In the genomic region with DNA sequence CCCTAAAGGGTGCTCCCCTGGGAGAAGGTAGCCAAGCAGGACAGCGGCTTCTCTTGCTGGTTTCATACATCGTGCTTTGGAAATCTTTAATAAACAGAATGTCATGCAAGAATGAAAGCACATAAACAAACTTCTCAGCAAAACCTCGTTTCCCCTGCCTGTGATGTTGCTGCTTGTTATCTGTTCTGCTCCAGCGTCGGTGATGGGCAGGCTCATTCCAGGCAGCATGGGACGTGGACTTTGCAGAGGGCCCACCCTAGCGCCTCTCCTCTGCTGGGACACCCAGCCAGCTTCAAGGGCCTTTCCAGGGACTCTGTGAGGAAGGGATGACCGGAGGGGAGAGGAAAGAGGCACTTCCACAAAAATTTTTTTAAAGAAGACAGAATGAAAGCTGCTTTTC, we compare ENCODE assay signal across 21 cellular contexts.
DNase-seq lines count a peak whose midpoint lies in the region; ATAC-seq and TF ChIP-seq lines count a peak whose summit lies in the region.
"Had no signal": no experiment of that assay in that cellular context is flagged by ENCODE, and none has a peak within 500 bp of the region (broad histone marks: within the 10 kb centered on the region; RNA-seq: fewer than 3 reads in every experiment).

No MANE protein-coding gene starts in this region.

- no peak for DNase-seq in IMR-90
- DNase-seq in endodermal cell, result peak; percentile 12
- DNase-seq in neuronal stem cell (ENCODE audit: low spot score), result no peak
- DNase-seq in NCI-H2196 (lab: John Stamatoyannopoulos, UW; ENCODE audit: unreplicated experiment), result no peak
- DNase-seq in T-helper 2 cell treated with Interferon-gamma antibody and Interleukin-4, amounts not matched to agents 5 μg/mL and 100 μg/mL, for 36 hours (ENCODE audit: low spot score), result no peak
- DNase-seq in NCI-H2081 (lab: John Stamatoyannopoulos, UW), result no peak
- DNase-seq: 8988T; ACHN; AML-193; BE2C; CD4-positive, alpha-beta T cell; CD8-positive, alpha-beta memory T cell; DMS 273 treated with DMSO at 0.1 percent for 48 hours; DMS53; DMS79 treated with DMSO at 0.1 percent for 48 hours; GM23248; H7; HCEC 1CT had no signal

- H3K27me3 Mint-ChIP-seq in endodermal cell (ENCODE audit: insufficient read depth), result peaks cover 3% of the 10 kb centered on the region
- H3K27me3 Mint-ChIP-seq in T-helper 2 cell treated with Interferon-gamma antibody and Interleukin-4, amounts not matched to agents 5 μg/mL and 100 μg/mL, for 36 hours (ENCODE audit: low read depth), result no peaks in the 10 kb centered on the region

- no peak overlapping the region for H3K9ac ChIP-seq in IMR-90 (ENCODE audit: low read depth, low read length)
- no peak overlapping the region for H3K9ac ChIP-seq in endodermal cell (ENCODE audit: extremely low read depth, low read length, poor library complexity, severe bottlenecking)
- no peak overlapping the region for H3K9ac ChIP-seq in neuronal stem cell (ENCODE audit: low read depth, low read length, poor library complexity)
- H3K9ac ChIP-seq: BLaER1 treated with 17β-estradiol and CSF1 and Interleukin-3, amounts not matched to agents 10 nM and 100 nM; GM23248 had no signal

- POLR2A ChIA-PET in IMR-90 (lab: Charles Lee; ENCODE audit: unreplicated experiment), result no interaction called here

- TF ChIP-seq CTCF in IMR-90 (conservative IDR thresholded peaks at IDR 0.05; ENCODE audit: low read depth, low read length) (no peak), endodermal cell (conservative IDR thresholded peaks at IDR 0.05) (no peak)

- H3K4me2 ChIP-seq in IMR-90 (ENCODE audit: low read depth, low read length), result peak overlapping the region; percentile 49; the same call in 1 of the 2 replicates
- no peak overlapping the region for H3K4me2 ChIP-seq in neuronal stem cell (ENCODE audit: insufficient read depth, low read length, poor library complexity, severe bottlenecking)
- H3K4me2 ChIP-seq: A549; BLaER1 treated with 17β-estradiol and CSF1 and Interleukin-3, amounts not matched to agents 10 nM and 100 nM had no signal

- H2BK15ac ChIP-seq in IMR-90 (ENCODE audit: low read depth, low read length) (no peak overlapping the region), neuronal stem cell (ENCODE audit: low read length) (no peak overlapping the region)

- dilution Hi-C loops in IMR-90 (cut with HindIII; ENCODE audit: low sequenced_read_pairs, unreplicated experiment), result no loop called here

- H3K79me1 ChIP-seq in IMR-90 (ENCODE audit: low read depth in 1 of 2, low read length in 2 of 2) (no peaks in the 10 kb centered on the region), neuronal stem cell (ENCODE audit: low read depth, low read length) (no peaks in the 10 kb centered on the region)

- no peak for TF ChIP-seq RAD21 in IMR-90 (IDR thresholded peaks at IDR 0.05; ENCODE audit: low read length)

- no peaks in the 10 kb centered on the region for H4K20me1 ChIP-seq in IMR-90 (ENCODE audit: insufficient read depth, low read length)
- H4K20me1 ChIP-seq: BLaER1 treated with 17β-estradiol and CSF1 and Interleukin-3, amounts not matched to agents 10 nM and 100 nM had no signal

- H2BK5ac ChIP-seq in IMR-90 (ENCODE audit: low read depth, low read length, poor library complexity, severe bottlenecking) (no peak overlapping the region), neuronal stem cell (ENCODE audit: low read length) (no peak overlapping the region)

- no peak overlapping the region for H4K5ac ChIP-seq in IMR-90 (ENCODE audit: low read depth, low read length)

- H4K91ac ChIP-seq in IMR-90 (ENCODE audit: insufficient read depth, low read depth, low read length), result no peak overlapping the region
- no peak overlapping the region for H4K91ac ChIP-seq in neuronal stem cell (ENCODE audit: low read depth, low read length, poor library complexity)

- peak; percentile 70 for ATAC-seq in IMR-90 (ENCODE audit: low read depth)
- ATAC-seq: A549 had no signal

- no CpG with 5 or more reads among the region's 8 CpGs for WGBS in IMR-90 (ENCODE audit: extremely low coverage in 2 of 2, insufficient read length in 1 of 2), 2 experiments
- 91 to 92% methylated on average over 5 to 8 of the region's 8 CpGs for WGBS in endodermal cell (ENCODE audit: insufficient coverage in 1 of 2, insufficient read length in 1 of 2), 2 experiments
- no CpG with 5 or more reads among the region's 8 CpGs for WGBS in neuronal stem cell (ENCODE audit: extremely low coverage in 2 of 2, insufficient read length in 2 of 2, insufficient replicate concordance in 1 of 2), 2 donors

- H2AK9ac ChIP-seq in IMR-90 (replicated peaks; ENCODE audit: low read depth, low read length, poor library complexity), result no peak overlapping the region

- H2AK5ac ChIP-seq in IMR-90 (ENCODE audit: low read depth, low read length) (no peak overlapping the region), neuronal stem cell (ENCODE audit: low read depth, low read length) (no peak overlapping the region)

- BruUV-seq in IMR-90 (replicated peaks; lab: Mats Ljungman, UMichigan), result no TSS peak

- H3K4me3 Mint-ChIP-seq in endodermal cell, result no peak overlapping the region
- H3K4me3 Mint-ChIP-seq in T-helper 2 cell treated with Interferon-gamma antibody and Interleukin-4, amounts not matched to agents 5 μg/mL and 100 μg/mL, for 36 hours, result no peak overlapping the region
- H3K4me3 Mint-ChIP-seq: CD14-positive monocyte; CD4-positive, alpha-beta T cell; CD8-positive, alpha-beta memory T cell had no signal

- H4K8ac ChIP-seq in IMR-90 (ENCODE audit: low read depth in 2 of 2, low read length in 2 of 2), result no peak overlapping the region
- H4K8ac ChIP-seq in neuronal stem cell (ENCODE audit: low read depth, low read length), result no peak overlapping the region

- H3K27me3 ChIP-seq in IMR-90 (ENCODE audit: control insufficient read depth, insufficient read depth, low read length), result peaks cover 8% of the 10 kb centered on the region; the same call in 1 of the 2 replicates
- H3K27me3 ChIP-seq in endodermal cell (ENCODE audit: control insufficient read depth, insufficient read depth, low read length, poor library complexity, severe bottlenecking), result no peaks in the 10 kb centered on the region
- no peaks in the 10 kb centered on the region for H3K27me3 ChIP-seq in neuronal stem cell (ENCODE audit: control insufficient read depth in 3 of 3, insufficient read depth in 3 of 3, low read depth in 1 of 3, low read length in 3 of 3)
- H3K27me3 ChIP-seq: BE2C; BLaER1 treated with 17β-estradiol and CSF1 and Interleukin-3, amounts not matched to agents 10 nM and 100 nM had no signal

- H3K9me3 ChIP-seq in IMR-90 (ENCODE audit: control insufficient read depth, insufficient read depth, low read length) (no peaks in the 10 kb centered on the region), endodermal cell (ENCODE audit: control insufficient read depth, low read length) (no peaks in the 10 kb centered on the region), neuronal stem cell (replicated peaks in 1 of 2; ENCODE audit: control insufficient read depth in 2 of 2, insufficient read depth in 1 of 2, low read depth in 1 of 2, low read length in 2 of 2) (peaks cover 0 to 2% of the 10 kb centered on the region in 2 donors)
- H3K9me3 ChIP-seq: A549, BE2C had no signal

- H3K36me3 ChIP-seq in IMR-90 (ENCODE audit: control insufficient read depth, insufficient read depth, low read length), result no peaks in the 10 kb centered on the region
- H3K36me3 ChIP-seq in endodermal cell (ENCODE audit: control insufficient read depth, insufficient read depth, low read length), result no peaks in the 10 kb centered on the region
- H3K36me3 ChIP-seq in neuronal stem cell (replicated peaks in 1 of 2; ENCODE audit: control insufficient read depth in 2 of 2, insufficient read depth in 2 of 2, low read length in 2 of 2), result no peaks in the 10 kb centered on the region
- H3K36me3 ChIP-seq: BE2C; BLaER1 treated with 17β-estradiol and CSF1 and Interleukin-3, amounts not matched to agents 10 nM and 100 nM had no signal

- H3K4me3 ChIP-seq in IMR-90 (ENCODE audit: insufficient read depth, low read depth, low read length) (no peak overlapping the region), endodermal cell (ENCODE audit: low read length) (no peak overlapping the region), neuronal stem cell (ENCODE audit: low read length in 2 of 2) (no peak overlapping the region)
- H3K4me3 ChIP-seq: A549; BLaER1 treated with 17β-estradiol and CSF1 and Interleukin-3, amounts not matched to agents 10 nM and 100 nM; GM23248 had no signal

- H2BK120ac ChIP-seq in IMR-90 (ENCODE audit: low read depth, low read length) (no peak overlapping the region), neuronal stem cell (ENCODE audit: low read depth, low read length) (no peak overlapping the region)

- H3K23ac ChIP-seq in IMR-90 (ENCODE audit: low read depth, low read length) (no peak overlapping the region), neuronal stem cell (ENCODE audit: low read depth, low read length, poor library complexity) (peak overlapping the region; percentile 71)

- no peaks in the 10 kb centered on the region; the same call in 1 of the 2 replicates for H3K9me1 ChIP-seq in IMR-90 (ENCODE audit: insufficient read depth, low read length)

- H3K56ac ChIP-seq in IMR-90 (ENCODE audit: extremely low read depth, insufficient read depth, low read length), result no peak overlapping the region

- CTCF ChIA-PET in IMR-90 (lab: Yijun Ruan, JAX), result no interaction called here

- no peak overlapping the region for H3K18ac ChIP-seq in IMR-90 (ENCODE audit: low read depth, low read length)
- H3K18ac ChIP-seq in neuronal stem cell (ENCODE audit: low read length), result no peak overlapping the region

- H3K27ac Mint-ChIP-seq in endodermal cell, result no peak overlapping the region
- no peak overlapping the region for H3K27ac Mint-ChIP-seq in T-helper 2 cell treated with Interferon-gamma antibody and Interleukin-4, amounts not matched to agents 5 μg/mL and 100 μg/mL, for 36 hours
- H3K27ac Mint-ChIP-seq: CD4-positive, alpha-beta T cell; CD8-positive, alpha-beta memory T cell had no signal

- no peaks in the 10 kb centered on the region for H3K9me3 Mint-ChIP-seq in endodermal cell
- no peaks in the 10 kb centered on the region for H3K9me3 Mint-ChIP-seq in T-helper 2 cell treated with Interferon-gamma antibody and Interleukin-4, amounts not matched to agents 5 μg/mL and 100 μg/mL, for 36 hours
- H3K9me3 Mint-ChIP-seq: CD4-positive, alpha-beta T cell had no signal

- in situ Hi-C loops in IMR-90 (cut with MboI; ENCODE audit: low sequenced_read_pairs), result no loop called here

- no peak overlapping the region for H3K27ac ChIP-seq in IMR-90 (ENCODE audit: insufficient read depth, low read length)
- H3K27ac ChIP-seq in endodermal cell (ENCODE audit: low read depth, low read length), result no peak overlapping the region
- H3K27ac ChIP-seq in neuronal stem cell (replicated peaks; ENCODE audit: low read length), result no peak overlapping the region
- H3K27ac ChIP-seq: A549; BLaER1 treated with 17β-estradiol and CSF1 and Interleukin-3, amounts not matched to agents 10 nM and 100 nM; GM23248 had no signal

- H3K14ac ChIP-seq in IMR-90 (replicated peaks; ENCODE audit: low read depth, low read length) (no peak overlapping the region), neuronal stem cell (ENCODE audit: low read length) (no peak overlapping the region)

- H3K4ac ChIP-seq in IMR-90 (ENCODE audit: low read depth, low read length) (no peak overlapping the region), neuronal stem cell (ENCODE audit: low read length) (no peak overlapping the region)

- intact Hi-C loops in IMR-90 (cut with micrococcal nuclease), result no loop called here

- peak overlapping the region; percentile 67 for H2AFZ ChIP-seq in IMR-90 (replicated peaks; ENCODE audit: low read length, poor library complexity)
- no peak overlapping the region for H2AFZ ChIP-seq in neuronal stem cell (ENCODE audit: low read length)
- H2AFZ ChIP-seq: GM23248 had no signal

- no peaks in the 10 kb centered on the region for H3K4me1 Mint-ChIP-seq in endodermal cell
- no peaks in the 10 kb centered on the region for H3K4me1 Mint-ChIP-seq in T-helper 2 cell treated with Interferon-gamma antibody and Interleukin-4, amounts not matched to agents 5 μg/mL and 100 μg/mL, for 36 hours (ENCODE audit: low read depth)
- H3K4me1 Mint-ChIP-seq: CD14-positive monocyte had no signal

- no peak overlapping the region for H2BK20ac ChIP-seq in IMR-90 (ENCODE audit: low read depth, low read length)

- H3K36me3 Mint-ChIP-seq in endodermal cell (ENCODE audit: low read depth), result no peaks in the 10 kb centered on the region
- H3K36me3 Mint-ChIP-seq in T-helper 2 cell treated with Interferon-gamma antibody and Interleukin-4, amounts not matched to agents 5 μg/mL and 100 μg/mL, for 36 hours (ENCODE audit: low read depth), result no peaks in the 10 kb centered on the region
- H3K36me3 Mint-ChIP-seq: CD14-positive monocyte; CD8-positive, alpha-beta memory T cell had no signal

- H3K4me1 ChIP-seq in IMR-90 (ENCODE audit: control insufficient read depth, insufficient read depth, low read length) (peaks cover 2% of the 10 kb centered on the region; the same call in 1 of the 2 replicates), endodermal cell (ENCODE audit: control insufficient read depth, insufficient read depth, low read length) (no peaks in the 10 kb centered on the region), neuronal stem cell (ENCODE audit: control insufficient read depth in 2 of 2, insufficient read depth in 1 of 2, low read depth in 1 of 2, low read length in 2 of 2) (no peaks in the 10 kb centered on the region)
- H3K4me1 ChIP-seq: A549, BE2C had no signal

- H2BK12ac ChIP-seq in neuronal stem cell (ENCODE audit: low read length), result no peak overlapping the region

- TF ChIP-seq POLR2A in IMR-90 (IDR thresholded peaks at IDR 0.05; ENCODE audit: low read depth, low read length), result no peak
